9 cellular contexts compared by ENCODE assay signal in genomic region chr7:141074997-141075396, GRCh38. TPM values are rescaled to one million over a fixed set of nuclear protein-coding genes. Genes with fewer than 3 reads are reported as not detected.
DNase-seq lines count a peak whose midpoint lies in the region; ATAC-seq and TF ChIP-seq lines count a peak whose summit lies in the region.
"Had no signal": no experiment of that assay in that cellular context is flagged by ENCODE, and none has a peak within 500 bp of the region (broad histone marks: within the 10 kb centered on the region; RNA-seq: fewer than 3 reads in every experiment).

No MANE protein-coding gene starts in this region.

- H3K9me3 ChIP-seq in CD4-positive, CD25-positive, alpha-beta regulatory T cell (ENCODE audit: control insufficient read depth in 2 of 2, low read length in 2 of 2), result no peaks in the 10 kb centered on the region

- no peak overlapping the region for H3K27ac Mint-ChIP-seq in CD4-positive, CD25-positive, alpha-beta regulatory T cell
- no peak overlapping the region for H3K27ac Mint-ChIP-seq in central memory CD8-positive, alpha-beta T cell (ENCODE audit: low read depth)
- no peak overlapping the region for H3K27ac Mint-ChIP-seq in naive thymus-derived CD8-positive, alpha-beta T cell

- no peaks in the 10 kb centered on the region for H3K36me3 ChIP-seq in CD4-positive, CD25-positive, alpha-beta regulatory T cell (ENCODE audit: control insufficient read depth, insufficient read depth, low read length)

- DNase-seq in CD4-positive, CD25-positive, alpha-beta regulatory T cell, result no peak
- no peak for DNase-seq in HEK293T (ENCODE audit: extremely low spot score)
- DNase-seq in central memory CD8-positive, alpha-beta T cell (ENCODE audit: low spot score in 2 of 2), result no peak
- DNase-seq in naive thymus-derived CD8-positive, alpha-beta T cell, result no peak
- no peak for DNase-seq in omental fat pad (ENCODE audit: low spot score)
- no peak for DNase-seq in NCI-H1930 (lab: John Stamatoyannopoulos, UW)
- no peak for DNase-seq in pons (ENCODE audit: low spot score)
- no peak for DNase-seq in NCI-H510A (lab: John Stamatoyannopoulos, UW)
- DNase-seq: NCI-H446 had no signal

- H3K36me3 Mint-ChIP-seq in CD4-positive, CD25-positive, alpha-beta regulatory T cell, result no peaks in the 10 kb centered on the region
- peaks cover 6% of the 10 kb centered on the region for H3K36me3 Mint-ChIP-seq in central memory CD8-positive, alpha-beta T cell (ENCODE audit: insufficient read depth)
- peaks cover 0 to 3% (median 2%) of the 10 kb centered on the region in 3 donors for H3K36me3 Mint-ChIP-seq in naive thymus-derived CD8-positive, alpha-beta T cell

- H3K4me3 ChIP-seq in CD4-positive, CD25-positive, alpha-beta regulatory T cell (ENCODE audit: low read depth, low read length), result no peak overlapping the region

- H3K4me3 Mint-ChIP-seq in CD4-positive, CD25-positive, alpha-beta regulatory T cell, result peak overlapping the region; percentile 20 to 88 (median 78)
- peak overlapping the region; percentile 64 for H3K4me3 Mint-ChIP-seq in central memory CD8-positive, alpha-beta T cell
- H3K4me3 Mint-ChIP-seq in naive thymus-derived CD8-positive, alpha-beta T cell, result peak overlapping the region; percentile 53 to 84 (median 74)

- H3K4me1 ChIP-seq in CD4-positive, CD25-positive, alpha-beta regulatory T cell (ENCODE audit: control insufficient read depth, insufficient read depth, low read length, poor library complexity, severe bottlenecking), result peaks cover 26% of the 10 kb centered on the region

- POLR2A ChIA-PET in HEK293T (lab: Yijun Ruan, JAX), result interaction anchor here (0.6 to 1.9 kb wide), 6 partner anchors 10 to 475 kb away, joined by 3 to 8 read pairs (median 4); partner anchors contain the start of gene MRPS33
- POLR2A ChIA-PET in naive thymus-derived CD8-positive, alpha-beta T cell (lab: Charles Lee), result no interaction called here

- no peak for ATAC-seq in CD4-positive, CD25-positive, alpha-beta regulatory T cell (ENCODE audit: low read depth in 2 of 2)
- ATAC-seq in central memory CD8-positive, alpha-beta T cell (replicated peaks; ENCODE audit: extremely low read depth, poor library complexity, severe bottlenecking), result no peak
- no peak for ATAC-seq in naive thymus-derived CD8-positive, alpha-beta T cell
- ATAC-seq in omental fat pad (ENCODE audit: low FRiP score), result no peak

- H3K27ac ChIP-seq in CD4-positive, CD25-positive, alpha-beta regulatory T cell (ENCODE audit: insufficient read depth, low read length, poor library complexity, severe bottlenecking), result no peak overlapping the region

- no peak for TF ChIP-seq CTCF in omental fat pad (IDR thresholded peaks at IDR 0.05)

- CTCF ChIA-PET in HEK293T (lab: Yijun Ruan, JAX), result interaction anchor here (0.9 kb wide), 1 partner anchor 145 kb away, joined by 5 read pairs; no protein-coding TSS in a partner anchor

- H3K4me1 Mint-ChIP-seq in CD4-positive, CD25-positive, alpha-beta regulatory T cell, result peaks cover 0 to 26% (median 11%) of the 10 kb centered on the region in 4 donors
- peaks cover 16% of the 10 kb centered on the region for H3K4me1 Mint-ChIP-seq in central memory CD8-positive, alpha-beta T cell
- H3K4me1 Mint-ChIP-seq in naive thymus-derived CD8-positive, alpha-beta T cell, result peaks cover 10 to 36% (median 23%) of the 10 kb centered on the region in 4 donors

- peaks cover 32% of the 10 kb centered on the region for H3K27me3 Mint-ChIP-seq in CD4-positive, CD25-positive, alpha-beta regulatory T cell
- peaks cover 36% of the 10 kb centered on the region for H3K27me3 Mint-ChIP-seq in central memory CD8-positive, alpha-beta T cell
- H3K27me3 Mint-ChIP-seq in naive thymus-derived CD8-positive, alpha-beta T cell, result peaks cover 24 to 48% (median 34%) of the 10 kb centered on the region in 5 donors

- H3K27me3 ChIP-seq in CD4-positive, CD25-positive, alpha-beta regulatory T cell (ENCODE audit: control insufficient read depth, insufficient read depth, low read length), result peaks cover 44% of the 10 kb centered on the region

- no peaks in the 10 kb centered on the region for H3K9me3 Mint-ChIP-seq in CD4-positive, CD25-positive, alpha-beta regulatory T cell
- H3K9me3 Mint-ChIP-seq in central memory CD8-positive, alpha-beta T cell, result no peaks in the 10 kb centered on the region
- H3K9me3 Mint-ChIP-seq in naive thymus-derived CD8-positive, alpha-beta T cell, result no peaks in the 10 kb centered on the region

TF ChIP-seq in HEK293T, 16 proteins besides CTCF, POLR2A, EP300 and RAD21:
- TF ChIP-seq NFRKB (IDR thresholded peaks at IDR 0.05) (no peak), HDGF (IDR thresholded peaks at IDR 0.05; ENCODE audit: borderline replicate concordance) (no peak), PKNOX1 (IDR thresholded peaks at IDR 0.05) (peak; percentile 91)

RNA-seq across cellular contexts. Expression of gene TMEM178B, which starts 1.1 kb away (rescaled TPM):
- total RNA-seq in CD4-positive, CD25-positive, alpha-beta regulatory T cell, result 0.10 TPM
- not detected for polyA plus RNA-seq in CD4-positive, CD25-positive, alpha-beta regulatory T cell
- not detected for total RNA-seq in naive thymus-derived CD8-positive, alpha-beta T cell
- polyA plus RNA-seq in naive thymus-derived CD8-positive, alpha-beta T cell, result under 1 TPM in 1 of 3 donors, not detected in 2; 0.03 TPM
- total RNA-seq in omental fat pad, result 1 to 10 TPM in 1 of 4 donors, under 1 TPM in 3; 0.50 to 1.3 (median 0.81) TPM
